ENCODE assay signal across 8 cellular contexts in the genomic region with DNA sequence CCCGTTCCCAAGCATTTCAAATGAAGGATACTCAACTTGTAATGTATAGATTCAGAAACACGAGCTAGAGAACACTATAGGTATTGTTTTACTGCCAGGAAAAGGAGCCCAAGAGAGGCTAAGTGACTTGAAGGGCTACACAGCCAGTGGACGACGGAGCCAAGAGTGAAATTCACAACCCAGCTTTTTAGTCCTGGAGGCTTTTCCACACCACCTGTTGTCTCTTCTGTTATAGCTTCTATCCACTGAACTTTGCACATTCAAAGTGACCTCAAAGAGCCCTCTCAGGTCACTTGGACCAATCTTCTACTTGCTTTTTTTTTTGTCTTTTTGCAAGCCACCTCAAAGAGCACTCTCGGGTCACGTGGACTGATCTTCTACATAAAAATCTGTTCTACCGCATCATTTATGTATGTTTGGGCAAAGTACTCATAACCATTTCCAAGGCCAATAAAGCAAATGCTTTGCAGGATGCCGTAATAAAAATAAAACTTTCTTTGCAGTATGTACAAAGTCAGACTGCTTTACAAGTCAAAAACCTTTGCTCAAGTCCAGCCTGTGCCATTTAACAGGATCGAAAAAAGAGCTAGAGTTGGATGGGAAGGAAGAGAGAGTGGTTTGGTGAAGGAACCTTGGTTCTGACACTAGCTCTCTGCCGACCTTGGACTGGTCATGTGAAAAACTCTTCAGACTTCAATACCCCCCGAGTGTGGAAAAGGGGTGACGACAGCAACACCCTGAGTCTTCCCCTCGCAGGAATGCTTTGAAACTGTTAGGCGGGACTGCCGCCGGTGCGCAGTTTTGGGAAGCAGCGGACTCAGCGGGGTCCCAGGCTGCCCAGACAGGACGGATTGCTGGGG. TPM values are rescaled to one million over a fixed set of nuclear protein-coding genes. Genes with fewer than 3 reads are reported as not detected.
DNase-seq lines count a peak whose midpoint lies in the region; ATAC-seq and TF ChIP-seq lines count a peak whose summit lies in the region.

No MANE protein-coding gene starts in this region.

- no peaks in the 10 kb centered on the region for H3K9me3 ChIP-seq in heart left ventricle
- no peaks in the 10 kb centered on the region for H3K9me3 ChIP-seq in psoas muscle

- H3K27me3 Mint-ChIP-seq in activated T-cell treated with anti-CD3 and anti-CD28 coated beads, Interleukin-2, amount 50 U/mL, for 72 hours (ENCODE audit: low read depth): no peaks in the 10 kb centered on the region

- no peak for TF ChIP-seq POLR2A in heart left ventricle (IDR thresholded peaks at IDR 0.05)

- intact Hi-C loops in heart left ventricle (cut with DNase I) (loop anchor here in 1 of 10 donors (5.0 kb wide), 1 partner anchor 189 kb away; a partner anchor contains a TSS), psoas muscle (cut with DNase I) (loop anchor here in 1 of 2 donors (5.0 kb wide), 1 partner anchor 189 kb away; a partner anchor contains a TSS)

- H3K4me1 Mint-ChIP-seq in activated T-cell treated with anti-CD3 and anti-CD28 coated beads, Interleukin-2, amount 50 U/mL, for 72 hours (ENCODE audit: low read depth): peaks cover 22% of the 10 kb centered on the region

- H3K4me1 ChIP-seq in heart left ventricle (peaks cover 0 to 15% (median 7%) of the 10 kb centered on the region in 12 donors), psoas muscle (peaks cover 4% of the 10 kb centered on the region)

- TF ChIP-seq CTCF in heart left ventricle (IDR thresholded peaks at IDR 0.05): no peak
- TF ChIP-seq CTCF in psoas muscle (IDR thresholded peaks at IDR 0.05): no peak

- DNase-seq in DMS 273 (lab: John Stamatoyannopoulos, UW; ENCODE audit: unreplicated experiment): peak; percentile 80
- no peak for DNase-seq in DMS 273 treated with DMSO at 0.1 percent for 48 hours (lab: John Stamatoyannopoulos, UW)
- DNase-seq in activated T-cell treated with anti-CD3 and anti-CD28 coated beads, Interleukin-2, amount 50 U/mL, for 72 hours: no peak
- DNase-seq in heart left ventricle: no peak
- DNase-seq in psoas muscle: no peak

- H3K27me3 ChIP-seq in heart left ventricle: no peaks in the 10 kb centered on the region
- H3K27me3 ChIP-seq in psoas muscle (ENCODE audit: insufficient read depth in 3 of 3, low read length in 2 of 3): no peaks in the 10 kb centered on the region

- ATAC-seq in HG03520 (IDR thresholded peaks at IDR 0.05; ENCODE audit: unreplicated experiment): peak; percentile 1
- ATAC-seq in activated T-cell treated with anti-CD3 and anti-CD28 coated beads, Interleukin-2, amount 50 U/mL, for 72 hours (replicated peaks in 1 of 2): no peak
- ATAC-seq in heart left ventricle: no peak
- ATAC-seq in psoas muscle: peak in 3 of 4 donors; percentile 2 to 5 (median 4)
- ATAC-seq in GM21360 (IDR thresholded peaks at IDR 0.05; ENCODE audit: unreplicated experiment): no peak
- ATAC-seq in GM18861 (IDR thresholded peaks at IDR 0.05; ENCODE audit: unreplicated experiment): no peak

- H3K36me3 ChIP-seq in heart left ventricle: no peaks in the 10 kb centered on the region
- peaks cover 0 to 7% of the 10 kb centered on the region in 2 donors for H3K36me3 ChIP-seq in psoas muscle (ENCODE audit: insufficient read depth in 1 of 2, low read depth in 1 of 2)

- H3K27ac ChIP-seq in heart left ventricle (peak overlapping the region; percentile 13 to 88 (median 80)), psoas muscle (peak overlapping the region; percentile 91)

- H3K27ac Mint-ChIP-seq in activated T-cell treated with anti-CD3 and anti-CD28 coated beads, Interleukin-2, amount 50 U/mL, for 72 hours: peak overlapping the region; percentile 82

- WGBS in heart left ventricle, 4 donors: 26 to 42% (median 28%) methylated on average over 13 to 20 of the region's 20 CpGs
- 12 to 14% (median 14%) methylated on average over 20 of the region's 20 CpGs for WGBS in psoas muscle, 3 donors

- H3K4me3 ChIP-seq in heart left ventricle (peak overlapping the region; percentile 66 to 100 (median 83)), psoas muscle (peak overlapping the region; percentile 99)

- H3K9me3 Mint-ChIP-seq in activated T-cell treated with anti-CD3 and anti-CD28 coated beads, Interleukin-2, amount 50 U/mL, for 72 hours: no peaks in the 10 kb centered on the region

- peaks cover 0 to 2% of the 10 kb centered on the region in 2 donors for H3K36me3 Mint-ChIP-seq in activated T-cell treated with anti-CD3 and anti-CD28 coated beads, Interleukin-2, amount 50 U/mL, for 72 hours (ENCODE audit: insufficient read depth in 2 of 2)

- H3K4me3 Mint-ChIP-seq in activated T-cell treated with anti-CD3 and anti-CD28 coated beads, Interleukin-2, amount 50 U/mL, for 72 hours: peak overlapping the region; percentile 90 to 92

RNA-seq across cellular contexts. Expression of a gene that starts 0.8 kb away (rescaled TPM):
- 10 to 100 TPM; 15.1 to 18.3 TPM for total RNA-seq in activated T-cell treated with anti-CD3 and anti-CD28 coated beads, Interleukin-2, amount 50 U/mL, for 72 hours
- total RNA-seq in heart left ventricle (1 to 10 TPM; 3.8 to 8.6 (median 5.7) TPM), psoas muscle (1 to 10 TPM; 3.6 to 6.8 (median 5.4) TPM)
- polyA plus RNA-seq in heart left ventricle (1 to 10 TPM; 2.6 to 4.9 TPM), psoas muscle (1 to 10 TPM; 2.1 to 4.0 (median 3.0) TPM)

Comparison
In these comparisons a context has a peak if more than half of its experiments do, and no peak if none do; other contexts are left out.
1. ATAC-seq: peak in HG03520 (single experiment) and psoas muscle (3 of 4); none in activated T-cell treated with anti-CD3 and anti-CD28 coated beads, Interleukin-2, amount 50 U/mL, for 72 hours (0 of 2), heart left ventricle (0 of 4), GM21360 (single experiment) and GM18861 (single experiment).